In the genomic region with DNA sequence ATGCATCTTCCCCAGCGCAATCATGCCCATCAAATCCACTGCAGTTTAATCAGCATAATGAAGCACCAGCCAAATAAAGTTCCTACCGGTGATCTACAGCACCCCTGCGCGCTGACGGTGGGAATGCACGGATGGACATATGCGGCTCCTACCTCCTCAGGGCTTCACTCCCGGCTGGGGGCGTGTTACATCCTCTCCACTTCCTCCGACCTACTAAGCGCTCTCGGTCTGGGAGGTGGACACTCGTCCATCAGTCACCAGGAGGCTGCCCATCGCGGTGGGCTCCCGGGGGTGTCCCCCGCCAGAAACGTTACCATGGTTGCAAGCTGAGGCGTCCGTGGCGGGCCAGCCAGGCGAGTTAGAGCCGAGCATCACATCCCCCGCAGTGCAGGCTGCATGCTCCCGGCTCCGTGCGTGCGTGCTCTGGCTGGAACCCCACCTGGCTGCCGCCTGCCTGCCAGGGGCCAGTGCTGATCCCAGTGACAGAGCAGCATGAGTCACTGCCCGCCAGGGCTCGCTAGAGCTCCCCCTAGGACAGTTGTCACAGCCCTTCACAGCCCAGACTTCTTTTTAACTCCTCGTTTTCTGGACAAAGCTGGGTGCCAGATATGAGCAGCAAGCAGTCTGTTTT, we compare ENCODE assay signal across 9 cellular contexts.
A peak's percentile ranks its signal among the peaks of the same experiment; 100 is the strongest.
DNase-seq lines count a peak whose midpoint lies in the region; ATAC-seq and TF ChIP-seq lines count a peak whose summit lies in the region.
"Had no signal": no experiment of that assay in that cellular context is flagged by ENCODE, and none has a peak within 500 bp of the region (broad histone marks: within the 10 kb centered on the region; RNA-seq: fewer than 3 reads in every experiment).

No MANE protein-coding gene starts in this region.

- peaks cover 7% of the 10 kb centered on the region for H3K9me3 Mint-ChIP-seq in osteocyte (ENCODE audit: unreplicated experiment)
- H3K9me3 Mint-ChIP-seq: central memory CD8-positive, alpha-beta T cell had no signal

- H3K36me3 Mint-ChIP-seq in osteocyte (ENCODE audit: unreplicated experiment): peaks cover 4% of the 10 kb centered on the region
- H3K36me3 Mint-ChIP-seq in T-helper 17 cell (ENCODE audit: low read depth): no peaks in the 10 kb centered on the region

- H3K4me1 Mint-ChIP-seq in osteocyte (ENCODE audit: unreplicated experiment) (peaks cover 30% of the 10 kb centered on the region), T-helper 17 cell (peaks cover 6% of the 10 kb centered on the region)

- peak overlapping the region; percentile 72 for H3K4me3 Mint-ChIP-seq in osteocyte (ENCODE audit: unreplicated experiment)
- no peak overlapping the region for H3K4me3 Mint-ChIP-seq in T-helper 17 cell
- H3K4me3 Mint-ChIP-seq: central memory CD8-positive, alpha-beta T cell had no signal

- CTCF ChIA-PET in HEK293 (lab: Yijun Ruan, JAX): interaction anchor here (0.5 to 1.9 kb wide), 10 partner anchors 11 to 105 kb away, joined by 3 to 13 read pairs (median 3); no protein-coding TSS in a partner anchor

- H3K9me3 ChIP-seq in HEK293 (ENCODE audit: control insufficient read depth, insufficient read depth, low read depth, low read length) (no peaks in the 10 kb centered on the region), T-helper 17 cell (ENCODE audit: control insufficient read depth, low read length, poor library complexity, severe bottlenecking) (no peaks in the 10 kb centered on the region)

- no peak overlapping the region for H3K27ac ChIP-seq in HEK293 (ENCODE audit: extremely low read depth, low read depth, low read length)

- POLR2A ChIA-PET in HEK293 (lab: Yijun Ruan, JAX): no interaction called here

- no peaks in the 10 kb centered on the region for H3K27me3 Mint-ChIP-seq in osteocyte (ENCODE audit: unreplicated experiment)
- H3K27me3 Mint-ChIP-seq in T-helper 17 cell: no peaks in the 10 kb centered on the region
- H3K27me3 Mint-ChIP-seq: central memory CD8-positive, alpha-beta T cell had no signal

- peak; percentile 60; the same call in 1 of the 2 replicates for TF ChIP-seq CTCF in HEK293 (tag by site-specific recombination; IDR thresholded peaks at IDR 0.05)
- peak; percentile 57 for TF ChIP-seq CTCF in osteocyte (IDR thresholded peaks at IDR 0.05)

- DNase-seq in 8988T (peak; percentile 83), SW480 (ENCODE audit: low spot score) (peak; percentile 43), glomerular visceral epithelial cell (ENCODE audit: extremely low spot score) (peak; percentile 71), osteocyte (ENCODE audit: extremely low spot score, unreplicated experiment) (peak; percentile 90), T-helper 17 cell (no peak)

- H3K36me3 ChIP-seq in HEK293 (ENCODE audit: control insufficient read depth in 2 of 2, insufficient read depth in 1 of 2, low read length in 2 of 2): peaks cover 0 to 28% of the 10 kb centered on the region in 2 experiments; a peak in 1 of 3 replicates

- H3K27ac Mint-ChIP-seq in osteocyte (ENCODE audit: unreplicated experiment) (peak overlapping the region; percentile 74), T-helper 17 cell (no peak overlapping the region)

- no peaks in the 10 kb centered on the region for H3K4me1 ChIP-seq in HEK293 (ENCODE audit: control insufficient read depth, insufficient read depth, low read length)

- H3K4me3 ChIP-seq in HEK293 (ENCODE audit: low read depth, low read length): no peak overlapping the region

- ATAC-seq in HG03521 (IDR thresholded peaks at IDR 0.05; ENCODE audit: unreplicated experiment) (no peak), HG03342 (IDR thresholded peaks at IDR 0.05; ENCODE audit: unreplicated experiment) (no peak), T-helper 17 cell (no peak)

TF ChIP-seq in HEK293, 187 proteins besides CTCF, POLR2A, EP300 and RAD21 (continues in another document):
- no peak for TF ChIP-seq ZNF311 (tag by site-specific recombination; IDR thresholded peaks at IDR 0.05; ENCODE audit: borderline replicate concordance)
- TF ChIP-seq ZNF548 (tag by site-specific recombination; IDR thresholded peaks at IDR 0.05): no peak
- no peak for TF ChIP-seq KLF8 (tag by site-specific recombination; IDR thresholded peaks at IDR 0.05)
- 0 out of 2 replicates have a peak, but pooled peaks have one; percentile 14 for TF ChIP-seq ZFHX2 (tag by site-specific recombination; conservative IDR thresholded peaks at IDR 0.05)
- no peak for TF ChIP-seq ZNF555 (tag by site-specific recombination; conservative IDR thresholded peaks at IDR 0.05)
- TF ChIP-seq ZNF324 (tag by site-specific recombination; IDR thresholded peaks at IDR 0.05): no peak
- no peak for TF ChIP-seq ZNF610 (tag by site-specific recombination; IDR thresholded peaks at IDR 0.05; ENCODE audit: borderline replicate concordance)
- no peak for TF ChIP-seq ZNF211 (tag by site-specific recombination; IDR thresholded peaks at IDR 0.05; ENCODE audit: low read depth)
- TF ChIP-seq ZNF629 (tag by site-specific recombination; IDR thresholded peaks at IDR 0.05): no peak
- TF ChIP-seq TRIM28 (IDR thresholded peaks at IDR 0.05; ENCODE audit: borderline replicate concordance, low read length): no peak
- TF ChIP-seq, protein P1, sequence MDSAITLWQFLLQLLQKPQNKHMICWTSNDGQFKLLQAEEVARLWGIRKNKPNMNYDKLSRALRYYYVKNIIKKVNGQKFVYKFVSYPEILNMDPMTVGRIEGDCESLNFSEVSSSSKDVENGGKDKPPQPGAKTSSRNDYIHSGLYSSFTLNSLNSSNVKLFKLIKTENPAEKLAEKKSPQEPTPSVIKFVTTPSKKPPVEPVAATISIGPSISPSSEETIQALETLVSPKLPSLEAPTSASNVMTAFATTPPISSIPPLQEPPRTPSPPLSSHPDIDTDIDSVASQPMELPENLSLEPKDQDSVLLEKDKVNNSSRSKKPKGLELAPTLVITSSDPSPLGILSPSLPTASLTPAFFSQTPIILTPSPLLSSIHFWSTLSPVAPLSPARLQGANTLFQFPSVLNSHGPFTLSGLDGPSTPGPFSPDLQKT (IDR thresholded peaks at IDR 0.05; ENCODE audit: borderline replicate concordance, low read depth, low read length): no peak
- TF ChIP-seq SETDB1 (IDR thresholded peaks at IDR 0.05; ENCODE audit: insufficient read length, low read length): no peak
- 0 out of 2 replicates have a peak, but pooled peaks have one; percentile 48 for TF ChIP-seq IKZF3 (tag by site-specific recombination; IDR thresholded peaks at IDR 0.05)
- peak; percentile 71; the same call in 1 of the 2 replicates for TF ChIP-seq ZSCAN30 (tag by site-specific recombination; IDR thresholded peaks at IDR 0.05)
- peak; percentile 65 for TF ChIP-seq ZBTB48 (tag by site-specific recombination; IDR thresholded peaks at IDR 0.05)
- TF ChIP-seq ZNF571 (tag by site-specific recombination; IDR thresholded peaks at IDR 0.05): no peak
- TF ChIP-seq, protein P2, sequence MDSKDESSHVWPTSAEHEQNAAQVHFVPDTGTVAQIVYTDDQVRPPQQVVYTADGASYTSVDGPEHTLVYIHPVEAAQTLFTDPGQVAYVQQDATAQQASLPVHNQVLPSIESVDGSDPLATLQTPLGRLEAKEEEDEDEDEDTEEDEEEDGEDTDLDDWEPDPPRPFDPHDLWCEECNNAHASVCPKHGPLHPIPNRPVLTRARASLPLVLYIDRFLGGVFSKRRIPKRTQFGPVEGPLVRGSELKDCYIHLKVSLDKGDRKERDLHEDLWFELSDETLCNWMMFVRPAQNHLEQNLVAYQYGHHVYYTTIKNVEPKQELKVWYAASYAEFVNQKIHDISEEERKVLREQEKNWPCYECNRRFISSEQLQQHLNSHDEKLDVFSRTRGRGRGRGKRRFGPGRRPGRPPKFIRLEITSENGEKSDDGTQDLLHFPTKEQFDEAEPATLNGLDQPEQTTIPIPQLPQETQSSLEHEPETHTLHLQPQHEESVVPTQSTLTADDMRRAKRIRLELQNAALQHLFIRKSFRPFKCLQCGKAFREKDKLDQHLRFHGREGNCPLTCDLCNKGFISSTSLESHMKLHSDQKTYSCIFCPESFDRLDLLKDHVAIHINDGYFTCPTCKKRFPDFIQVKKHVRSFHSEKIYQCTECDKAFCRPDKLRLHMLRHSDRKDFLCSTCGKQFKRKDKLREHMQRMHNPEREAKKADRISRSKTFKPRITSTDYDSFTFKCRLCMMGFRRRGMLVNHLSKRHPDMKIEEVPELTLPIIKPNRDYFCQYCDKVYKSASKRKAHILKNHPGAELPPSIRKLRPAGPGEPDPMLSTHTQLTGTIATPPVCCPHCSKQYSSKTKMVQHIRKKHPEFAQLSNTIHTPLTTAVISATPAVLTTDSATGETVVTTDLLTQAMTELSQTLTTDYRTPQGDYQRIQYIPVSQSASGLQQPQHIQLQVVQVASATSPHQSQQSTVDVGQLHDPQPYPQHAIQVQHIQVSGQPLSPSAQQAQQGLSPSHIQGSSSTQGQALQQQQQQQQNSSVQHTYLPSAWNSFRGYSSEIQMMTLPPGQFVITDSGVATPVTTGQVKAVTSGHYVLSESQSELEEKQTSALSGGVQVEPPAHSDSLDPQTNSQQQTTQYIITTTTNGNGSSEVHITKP (tag by site-specific recombination; IDR thresholded peaks at IDR 0.05): 0 out of 2 replicates have a peak, but pooled peaks have one; percentile 12
- TF ChIP-seq, protein P3, sequence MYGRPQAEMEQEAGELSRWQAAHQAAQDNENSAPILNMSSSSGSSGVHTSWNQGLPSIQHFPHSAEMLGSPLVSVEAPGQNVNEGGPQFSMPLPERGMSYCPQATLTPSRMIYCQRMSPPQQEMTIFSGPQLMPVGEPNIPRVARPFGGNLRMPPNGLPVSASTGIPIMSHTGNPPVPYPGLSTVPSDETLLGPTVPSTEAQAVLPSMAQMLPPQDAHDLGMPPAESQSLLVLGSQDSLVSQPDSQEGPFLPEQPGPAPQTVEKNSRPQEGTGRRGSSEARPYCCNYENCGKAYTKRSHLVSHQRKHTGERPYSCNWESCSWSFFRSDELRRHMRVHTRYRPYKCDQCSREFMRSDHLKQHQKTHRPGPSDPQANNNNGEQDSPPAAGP (tag by site-specific recombination; IDR thresholded peaks at IDR 0.05): peak; percentile 39; the same call in 1 of the 2 replicates
- TF ChIP-seq, protein P4, sequence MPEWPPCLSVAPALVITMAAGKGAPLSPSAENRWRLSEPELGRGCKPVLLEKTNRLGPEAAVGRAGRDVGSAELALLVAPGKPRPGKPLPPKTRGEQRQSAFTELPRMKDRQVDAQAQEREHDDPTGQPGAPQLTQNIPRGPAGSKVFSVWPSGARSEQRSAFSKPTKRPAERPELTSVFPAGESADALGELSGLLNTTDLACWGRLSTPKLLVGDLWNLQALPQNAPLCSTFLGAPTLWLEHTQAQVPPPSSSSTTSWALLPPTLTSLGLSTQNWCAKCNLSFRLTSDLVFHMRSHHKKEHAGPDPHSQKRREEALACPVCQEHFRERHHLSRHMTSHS (tag by site-specific recombination; IDR thresholded peaks at IDR 0.05): no peak

Comparison
In these comparisons a context has a peak if more than half of its experiments do, and no peak if none do; other contexts are left out.
1. DNase-seq: peak in 8988T (single experiment), SW480 (single experiment), glomerular visceral epithelial cell (single experiment) and osteocyte (single experiment); none in T-helper 17 cell (0 of 3).